In the genomic region with DNA sequence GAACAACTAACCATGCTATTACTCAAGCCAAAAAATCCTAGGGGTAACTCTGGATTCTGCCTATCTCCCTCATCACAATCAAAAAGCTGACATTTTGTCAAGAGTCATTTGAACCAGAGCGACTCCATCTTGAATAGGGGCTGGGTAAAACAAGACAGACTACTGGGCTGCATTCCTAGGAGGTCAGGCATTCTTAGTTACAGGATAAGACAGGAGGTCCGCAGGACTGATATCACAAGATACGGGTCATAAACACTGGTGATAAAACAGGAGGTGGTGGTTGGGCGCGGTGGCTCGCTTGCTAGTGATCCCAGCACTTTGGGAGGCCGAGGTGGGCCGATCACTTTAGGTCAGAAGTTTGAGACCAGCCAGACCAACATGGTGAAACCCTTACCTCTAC, we compare ENCODE assay signal across 10 cellular contexts. TPM values are rescaled to one million over a fixed set of nuclear protein-coding genes. Genes with fewer than 3 reads are reported as not detected.
"Had no signal": no experiment of that assay in that cellular context is flagged by ENCODE, and none has a peak within 500 bp of the region (broad histone marks: within the 10 kb centered on the region; RNA-seq: fewer than 3 reads in every experiment).

No MANE protein-coding gene starts in this region.

- H3K27ac ChIP-seq: GM23248 had no signal

- DNase-seq: GM23248, GOT3, H7, IMR-90, KBM-7 had no signal

- ATAC-seq: HCT116 had no signal

- H3K4me3 ChIP-seq: GM23248, HAP-1 had no signal

- H3K36me3 ChIP-seq: HAP-1 had no signal

- H3K9ac ChIP-seq: GM23248 had no signal

- FAIRE-seq: HTR-8/SVneo had no signal

- H2AFZ ChIP-seq: GM23248 had no signal

RNA-seq across cellular contexts. Expression of a gene that starts 32.2 kb away (rescaled TPM):
- total RNA-seq: GM23248, H4, HT-29, IMR-90 had no signal
